8 cellular contexts compared by ENCODE assay signal in genomic region chr20:47272893-47273590, GRCh38.
DNase-seq lines count a peak whose midpoint lies in the region; ATAC-seq, FAIRE-seq and TF ChIP-seq lines count a peak whose summit lies in the region.

No MANE protein-coding gene starts in this region.

- peak overlapping the region; percentile 74 for H3K4me3 Mint-ChIP-seq in activated CD4-positive, alpha-beta T cell treated with anti-CD3 and anti-CD28 coated beads, Interleukin-2, amount 10 ng/mL, durations not matched to agents 24 days and 14 days
- H3K4me3 Mint-ChIP-seq in stimulated activated naive CD8-positive, alpha-beta T cell treated with anti-CD3 and anti-CD28 coated beads, Interleukin-15, Interleukin-2, amounts not matched to agents 100 ng/mL and 50 ng/mL, for 24 hours, result peak overlapping the region; percentile 8

- intact Hi-C loops in activated CD4-positive, alpha-beta T cell treated with anti-CD3 and anti-CD28 coated beads, Interleukin-2, amount 10 ng/mL, durations not matched to agents 24 days and 14 days (cut with micrococcal nuclease), result loop anchor here (1.0 to 5.0 kb wide), 2 partner anchors 229 to 348 kb away; partner anchors contain the start of gene NCOA3

- no peak for ATAC-seq in GM18858 (IDR thresholded peaks at IDR 0.05; ENCODE audit: unreplicated experiment)

- H3K9me3 ChIP-seq in BE2C, result no peaks in the 10 kb centered on the region

- peak; percentile 94 for TF ChIP-seq CTCF in BE2C (IDR thresholded peaks at IDR 0.05; ENCODE audit: low read depth, low read length)
- peak; percentile 82 for TF ChIP-seq CTCF in epithelial cell of proximal tubule (conservative IDR thresholded peaks at IDR 0.05; ENCODE audit: low read depth, low read length)

- no peaks in the 10 kb centered on the region for H3K4me1 ChIP-seq in BE2C

- no peak for TF ChIP-seq POLR2A in H54 (IDR thresholded peaks at IDR 0.05; ENCODE audit: low read depth, low read length)

- peaks cover 37% of the 10 kb centered on the region for H3K4me1 Mint-ChIP-seq in activated CD4-positive, alpha-beta T cell treated with anti-CD3 and anti-CD28 coated beads, Interleukin-2, amount 10 ng/mL, durations not matched to agents 24 days and 14 days
- H3K4me1 Mint-ChIP-seq in stimulated activated naive CD8-positive, alpha-beta T cell treated with anti-CD3 and anti-CD28 coated beads, Interleukin-15, Interleukin-2, amounts not matched to agents 100 ng/mL and 50 ng/mL, for 24 hours (ENCODE audit: low read depth), result peaks cover 52% of the 10 kb centered on the region

- H3K36me3 Mint-ChIP-seq in activated CD4-positive, alpha-beta T cell treated with anti-CD3 and anti-CD28 coated beads, Interleukin-2, amount 10 ng/mL, durations not matched to agents 24 days and 14 days (ENCODE audit: low read depth), result peaks cover 50% of the 10 kb centered on the region
- H3K36me3 Mint-ChIP-seq in stimulated activated naive CD8-positive, alpha-beta T cell treated with anti-CD3 and anti-CD28 coated beads, Interleukin-15, Interleukin-2, amounts not matched to agents 100 ng/mL and 50 ng/mL, for 24 hours (ENCODE audit: low read depth), result peaks cover 60% of the 10 kb centered on the region

- H3K27ac Mint-ChIP-seq in activated CD4-positive, alpha-beta T cell treated with anti-CD3 and anti-CD28 coated beads, Interleukin-2, amount 10 ng/mL, durations not matched to agents 24 days and 14 days, result peak overlapping the region; percentile 96
- peak overlapping the region; percentile 97 for H3K27ac Mint-ChIP-seq in stimulated activated naive CD8-positive, alpha-beta T cell treated with anti-CD3 and anti-CD28 coated beads, Interleukin-15, Interleukin-2, amounts not matched to agents 100 ng/mL and 50 ng/mL, for 24 hours

- peak; percentile 6 for FAIRE-seq in H54 (lab: Jason Lieb, UNC)

- no peaks in the 10 kb centered on the region for H3K27me3 ChIP-seq in BE2C

- DNase-seq in BE2C (peak; percentile 52), H54 (ENCODE audit: insufficient read length, low spot score) (peak; percentile 33), NCI-H345 (lab: John Stamatoyannopoulos, UW) (peak; percentile 79), epithelial cell of proximal tubule (ENCODE audit: low read depth) (no peak), myocyte (ENCODE audit: low read depth) (peak; percentile 77)
- peak; percentile 90 for DNase-seq in activated CD4-positive, alpha-beta T cell treated with anti-CD3 and anti-CD28 coated beads, Interleukin-2, amount 10 ng/mL, durations not matched to agents 24 days and 14 days

- H3K4me3 ChIP-seq in BE2C (ENCODE audit: low read depth, low read length) (no peak overlapping the region), epithelial cell of proximal tubule (ENCODE audit: low read depth, low read length) (no peak overlapping the region)

- no peaks in the 10 kb centered on the region for H3K27me3 Mint-ChIP-seq in activated CD4-positive, alpha-beta T cell treated with anti-CD3 and anti-CD28 coated beads, Interleukin-2, amount 10 ng/mL, durations not matched to agents 24 days and 14 days
- no peaks in the 10 kb centered on the region for H3K27me3 Mint-ChIP-seq in stimulated activated naive CD8-positive, alpha-beta T cell treated with anti-CD3 and anti-CD28 coated beads, Interleukin-15, Interleukin-2, amounts not matched to agents 100 ng/mL and 50 ng/mL, for 24 hours

- no peaks in the 10 kb centered on the region for H3K9me3 Mint-ChIP-seq in activated CD4-positive, alpha-beta T cell treated with anti-CD3 and anti-CD28 coated beads, Interleukin-2, amount 10 ng/mL, durations not matched to agents 24 days and 14 days
- no peaks in the 10 kb centered on the region for H3K9me3 Mint-ChIP-seq in stimulated activated naive CD8-positive, alpha-beta T cell treated with anti-CD3 and anti-CD28 coated beads, Interleukin-15, Interleukin-2, amounts not matched to agents 100 ng/mL and 50 ng/mL, for 24 hours

- peaks cover 79% of the 10 kb centered on the region for H3K36me3 ChIP-seq in BE2C
